ENCODE assay signal across 11 cellular contexts in genomic region chr6:96478695-96479094, GRCh38.
"Had no signal": no experiment of that assay in that cellular context is flagged by ENCODE, and none has a peak within 500 bp of the region (broad histone marks: within the 10 kb centered on the region; RNA-seq: fewer than 3 reads in every experiment).

No MANE protein-coding gene starts in this region.

- H3K4me1 ChIP-seq: HAP-1 had no signal

- FAIRE-seq: H1, H54 had no signal

- H3K9me3 ChIP-seq: HAP-1 had no signal

- H3K4me3 ChIP-seq: GM23248, GM23338, HAP-1 had no signal

- ATAC-seq: GM23338, HCT116 had no signal

- DNase-seq: GM23248, GOT3, H7, H9, HCEC 1CT, HFFc6 had no signal

- H3K9ac ChIP-seq: GM23248 had no signal

- H3K36me3 ChIP-seq: HAP-1 had no signal

- H3K27ac ChIP-seq: GM23248 had no signal
